6 cellular contexts compared by ENCODE assay signal in genomic region chr19:663682-664117, GRCh38. TPM values are rescaled to one million over a fixed set of nuclear protein-coding genes. Genes with fewer than 3 reads are reported as not detected.
DNase-seq lines count a peak whose midpoint lies in the region; ATAC-seq and TF ChIP-seq lines count a peak whose summit lies in the region.

No MANE protein-coding gene starts in this region.

- peaks cover 3% of the 10 kb centered on the region for H3K36me3 Mint-ChIP-seq in activated T-cell treated with anti-CD3 and anti-CD28 coated beads, Interleukin-2, amount 50 U/mL, for 4 hours (ENCODE audit: insufficient read depth)
- no peaks in the 10 kb centered on the region for H3K36me3 Mint-ChIP-seq in type B pancreatic cell

- TF ChIP-seq CTCF in left ventricle myocardium inferior (IDR thresholded peaks at IDR 0.05; ENCODE audit: borderline replicate concordance): no peak
- no peak for TF ChIP-seq CTCF in type B pancreatic cell (conservative IDR thresholded peaks at IDR 0.05)

- no peak for ATAC-seq in activated T-cell treated with anti-CD3 and anti-CD28 coated beads, Interleukin-2, amount 50 U/mL, for 4 hours
- no peak for ATAC-seq in GM19463 (IDR thresholded peaks at IDR 0.05; ENCODE audit: unreplicated experiment)

- no peaks in the 10 kb centered on the region for H3K36me3 ChIP-seq in left ventricle myocardium inferior

- peak overlapping the region; percentile 100 for H3K4me3 ChIP-seq in left ventricle myocardium inferior

- H3K4me1 ChIP-seq in left ventricle myocardium inferior: peaks cover 63% of the 10 kb centered on the region

- intact Hi-C loops in left ventricle myocardium inferior (cut with micrococcal nuclease): no loop called here

- H3K4me1 Mint-ChIP-seq in activated T-cell treated with anti-CD3 and anti-CD28 coated beads, Interleukin-2, amount 50 U/mL, for 4 hours (ENCODE audit: low read depth): peaks cover 32% of the 10 kb centered on the region
- peaks cover 14% of the 10 kb centered on the region for H3K4me1 Mint-ChIP-seq in type B pancreatic cell (ENCODE audit: unreplicated experiment)

- H3K4me3 Mint-ChIP-seq in activated T-cell treated with anti-CD3 and anti-CD28 coated beads, Interleukin-2, amount 50 U/mL, for 4 hours: peak overlapping the region; percentile 75
- H3K4me3 Mint-ChIP-seq in type B pancreatic cell: peak overlapping the region; percentile 89

- H3K27me3 ChIP-seq in left ventricle myocardium inferior (ENCODE audit: low read depth): no peaks in the 10 kb centered on the region

- peaks cover 2% of the 10 kb centered on the region for H3K9me3 ChIP-seq in left ventricle myocardium inferior (replicated peaks)

- H3K9me3 Mint-ChIP-seq in activated T-cell treated with anti-CD3 and anti-CD28 coated beads, Interleukin-2, amount 50 U/mL, for 4 hours: no peaks in the 10 kb centered on the region
- H3K9me3 Mint-ChIP-seq in type B pancreatic cell: no peaks in the 10 kb centered on the region

- no peak for DNase-seq in activated T-cell treated with anti-CD3 and anti-CD28 coated beads, Interleukin-2, amount 50 U/mL, for 4 hours
- no peak for DNase-seq in activated T-cell treated with anti-CD3 and anti-CD28 coated beads, Interleukin-2, amount 50 U/mL, for 1 hour
- DNase-seq in left ventricle myocardium inferior (no peak), type B pancreatic cell (ENCODE audit: extremely low spot score, unreplicated experiment) (no peak), medulla oblongata (ENCODE audit: extremely low spot score) (no peak)

- peak overlapping the region; percentile 92 for H3K27ac Mint-ChIP-seq in type B pancreatic cell

- H3K27me3 Mint-ChIP-seq in activated T-cell treated with anti-CD3 and anti-CD28 coated beads, Interleukin-2, amount 50 U/mL, for 4 hours (ENCODE audit: low read depth): no peaks in the 10 kb centered on the region
- H3K27me3 Mint-ChIP-seq in type B pancreatic cell: no peaks in the 10 kb centered on the region

- H3K27ac ChIP-seq in left ventricle myocardium inferior (replicated peaks): peak overlapping the region; percentile 90

RNA-seq across cellular contexts. Expression of gene RNF126, which starts 0.7 kb away (rescaled TPM):
- total RNA-seq in activated T-cell treated with anti-CD3 and anti-CD28 coated beads, Interleukin-2, amount 50 U/mL, for 4 hours: 100 to 1,000 TPM; 144 to 162 (median 147) TPM
- total RNA-seq in left ventricle myocardium inferior: 25.5 TPM
- total RNA-seq in type B pancreatic cell (ENCODE audit: low replicate concordance): 38.1 and 41.3 TPM in 2 replicates

RNA-seq across cellular contexts. Expression of gene FSTL3, which starts 12.5 kb away (rescaled TPM):
- total RNA-seq in activated T-cell treated with anti-CD3 and anti-CD28 coated beads, Interleukin-2, amount 50 U/mL, for 4 hours: 1 to 10 TPM; 8.0 to 9.9 (median 8.3) TPM
- total RNA-seq in left ventricle myocardium inferior (56.1 TPM), type B pancreatic cell (ENCODE audit: low replicate concordance) (9.3 and 11.0 TPM in 2 replicates)

RNA-seq across cellular contexts. Expression of gene FGF22, which starts 24.0 kb away (rescaled TPM):
- total RNA-seq in activated T-cell treated with anti-CD3 and anti-CD28 coated beads, Interleukin-2, amount 50 U/mL, for 4 hours: not detected
- total RNA-seq in left ventricle myocardium inferior: not detected
- total RNA-seq in type B pancreatic cell (ENCODE audit: low replicate concordance): not detected in 2 replicates

RNA-seq across cellular contexts. Expression of gene POLRMT, which starts 30.4 kb away (rescaled TPM):
- total RNA-seq in activated T-cell treated with anti-CD3 and anti-CD28 coated beads, Interleukin-2, amount 50 U/mL, for 4 hours: 100 to 1,000 TPM; 110 to 123 (median 119) TPM
- total RNA-seq in left ventricle myocardium inferior (54.3 TPM), type B pancreatic cell (ENCODE audit: low replicate concordance) (52.2 and 59.8 TPM in 2 replicates)

RNA-seq across cellular contexts. Expression of gene PRSS57, which starts 31.6 kb away (rescaled TPM):
- under 1 TPM in 2 of 3 donors, not detected in 1; 0.87 to 0.94 TPM for total RNA-seq in activated T-cell treated with anti-CD3 and anti-CD28 coated beads, Interleukin-2, amount 50 U/mL, for 4 hours
- total RNA-seq in left ventricle myocardium inferior (not detected), type B pancreatic cell (ENCODE audit: low replicate concordance) (not detected in 2 replicates)
